In the genomic region with DNA sequence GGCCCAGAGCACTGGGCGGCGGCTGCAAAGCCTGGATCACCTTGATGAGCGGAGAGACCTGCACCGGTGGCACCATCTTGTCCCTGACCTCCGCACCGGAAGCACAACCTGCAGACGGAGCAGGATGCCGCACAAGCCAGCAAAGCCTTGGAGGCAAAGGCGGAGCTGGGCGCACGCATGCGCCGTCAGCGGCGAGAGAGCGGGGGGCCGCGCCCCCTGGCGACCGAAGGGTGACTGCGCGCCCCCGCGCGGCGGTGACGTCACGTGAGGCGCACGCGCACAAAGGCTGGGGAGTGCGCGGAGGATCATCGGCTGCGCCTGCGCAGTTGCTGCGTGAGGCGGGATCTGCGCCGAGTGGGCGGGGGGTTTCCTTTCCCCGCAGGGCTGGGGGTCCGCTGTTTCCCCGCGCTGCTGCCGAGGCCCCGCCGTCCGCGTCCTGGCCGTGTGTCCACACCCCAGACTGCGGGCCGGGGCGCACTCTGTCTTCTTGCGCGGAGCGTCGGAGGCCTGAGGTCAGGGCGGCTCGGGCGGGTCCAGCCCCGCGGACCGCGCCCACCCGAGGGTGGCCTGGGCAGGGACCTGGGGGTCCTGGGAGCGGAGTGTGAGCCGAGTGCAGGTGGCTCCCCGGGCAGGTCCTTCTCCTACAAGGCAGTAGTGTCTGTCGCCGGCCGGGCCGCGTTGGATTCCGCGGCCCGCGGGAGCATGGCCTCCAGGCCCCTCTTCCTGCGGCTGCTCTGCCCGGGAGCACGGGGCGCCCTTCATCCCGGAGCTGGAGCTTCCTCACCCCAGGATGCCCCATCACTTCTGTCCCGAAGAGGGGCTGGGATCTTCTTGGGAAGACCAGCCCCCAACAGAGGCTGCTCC, we compare ENCODE assay signal across 8 cellular contexts.
DNase-seq lines count a peak whose midpoint lies in the region; ATAC-seq and TF ChIP-seq lines count a peak whose summit lies in the region.

A gene with protein sequence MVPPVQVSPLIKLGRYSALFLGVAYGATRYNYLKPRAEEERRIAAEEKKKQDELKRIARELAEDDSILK (minus strand): TSS at position 105 of the 864 bp plus-strand sequence. CDS start 29 bp downstream, at position 76.
A gene with protein sequence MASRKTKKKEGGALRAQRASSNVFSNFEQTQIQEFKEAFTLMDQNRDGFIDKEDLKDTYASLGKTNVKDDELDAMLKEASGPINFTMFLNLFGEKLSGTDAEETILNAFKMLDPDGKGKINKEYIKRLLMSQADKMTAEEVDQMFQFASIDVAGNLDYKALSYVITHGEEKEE (plus strand): TSS at position 371 of the 864 bp plus-strand sequence. CDS start 3,485 bp downstream, outside the sequence.

- H4K20me1 ChIP-seq in OCI-LY1 (ENCODE audit: insufficient read depth, low read length): no peaks in the 10 kb centered on the region

- no peaks in the 10 kb centered on the region for H3K79me2 ChIP-seq in OCI-LY1 (ENCODE audit: insufficient read depth, low read length)

- peak; percentile 70 for TF ChIP-seq CTCF in OCI-LY1 (IDR thresholded peaks at IDR 0.05; ENCODE audit: low read length)

- peak; percentile 72 for ATAC-seq in GM21515 (IDR thresholded peaks at IDR 0.05; ENCODE audit: unreplicated experiment)

- H3K36me3 ChIP-seq in OCI-LY1 (ENCODE audit: insufficient read depth, low read length): peaks cover 19% of the 10 kb centered on the region

- H3K9me3 ChIP-seq in OCI-LY1 (ENCODE audit: low read length): no peaks in the 10 kb centered on the region

- H3K4me1 ChIP-seq in OCI-LY1 (ENCODE audit: insufficient read depth, low read length, severe bottlenecking): peaks cover 48% of the 10 kb centered on the region

- peak within 1 kb of the TSS; percentile 88 for H3K9ac ChIP-seq in OCI-LY1 (ENCODE audit: low read length)

- H3K27me3 ChIP-seq in OCI-LY1 (ENCODE audit: insufficient read depth, low read length): no peaks in the 10 kb centered on the region

- DNase-seq in DMS 273 treated with DMSO at 0.1 percent for 48 hours (lab: John Stamatoyannopoulos, UW) (peak; percentile 39), HuH-7 (ENCODE audit: low spot score) (peak; percentile 100), epidermal melanocyte (ENCODE audit: insufficient read length, low spot score) (peak; percentile 100), middle frontal gyrus (ENCODE audit: extremely low spot score, low spot score) (peak; percentile 94)
- peak; percentile 100 for DNase-seq in activated CD8-positive, alpha-beta memory T cell treated with anti-CD3 and anti-CD28 coated beads, Interleukin-2, amount 50 U/mL, for 48 hours
- peak; percentile 93 to 96 for DNase-seq in stimulated activated CD8-positive, alpha-beta memory T cell treated with anti-CD3 and anti-CD28 coated beads, Interleukin-2, amount 100 ng/mL, for 48 hours (ENCODE audit: low read depth in 2 of 2)

- H3F3A ChIP-seq in OCI-LY1 (ENCODE audit: insufficient read depth, low read length): no peaks in the 10 kb centered on the region; the same call in 1 of the 2 replicates

- H3K4me3 ChIP-seq in OCI-LY1 (ENCODE audit: low read depth, low read length, poor library complexity, severe bottlenecking): peak within 1 kb of the TSS; percentile 79

- no peaks in the 10 kb centered on the region for H3K9me2 ChIP-seq in OCI-LY1 (ENCODE audit: low read depth, low read length)

- H2AFZ ChIP-seq in OCI-LY1 (ENCODE audit: low read length): no peak within 1 kb of the TSS

- H3K27ac ChIP-seq in OCI-LY1 (ENCODE audit: low read depth, low read length, poor library complexity, severe bottlenecking): peak within 1 kb of the TSS; percentile 97

- H3K4me2 ChIP-seq in OCI-LY1 (ENCODE audit: low read length): peak within 1 kb of the TSS; percentile 89

Comparison
In these comparisons a context has a peak if more than half of its experiments do, and no peak if none do; other contexts are left out.
1. Peak in every context shown above with its lines: DNase-seq, ATAC-seq, H3K4me3 ChIP-seq and H3K27ac ChIP-seq.
2. DNase-seq: peak in every context shown above with its lines; median percentile 100 in HuH-7; 100 in activated CD8-positive, alpha-beta memory T cell treated with anti-CD3 and anti-CD28 coated beads, Interleukin-2, amount 50 U/mL, for 48 hours; 100 in epidermal melanocyte; 94 in stimulated activated CD8-positive, alpha-beta memory T cell treated with anti-CD3 and anti-CD28 coated beads, Interleukin-2, amount 100 ng/mL, for 48 hours; 94 in middle frontal gyrus; 39 in DMS 273 treated with DMSO at 0.1 percent for 48 hours.